29 cellular contexts compared by ENCODE assay signal in the genomic region with DNA sequence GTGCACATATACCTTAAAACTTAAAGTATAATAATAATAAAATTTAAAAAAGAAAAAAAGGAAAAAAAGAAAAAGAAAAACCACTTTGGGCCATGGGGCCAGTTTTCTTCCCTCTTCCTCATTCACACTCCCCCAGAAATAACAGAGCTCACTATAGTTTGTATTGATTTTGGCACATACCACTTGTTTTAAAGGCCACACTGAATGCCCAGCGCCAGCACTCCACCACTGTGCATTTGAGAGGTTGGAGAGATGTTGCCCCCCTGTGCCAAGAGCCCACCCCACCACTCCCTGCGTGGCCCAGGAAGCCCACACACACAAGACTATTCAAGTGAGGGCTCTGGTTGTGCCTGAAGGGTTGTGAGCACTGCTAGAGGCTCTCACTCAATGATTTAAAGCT.
"Had no signal": no experiment of that assay in that cellular context is flagged by ENCODE, and none has a peak within 500 bp of the region (broad histone marks: within the 10 kb centered on the region; RNA-seq: fewer than 3 reads in every experiment).

No MANE protein-coding gene starts in this region.

- ATAC-seq: naive thymus-derived CD4-positive, alpha-beta T cell; natural killer cell; psoas muscle; right cardiac atrium; stimulated activated effector memory CD8-positive, alpha-beta T cell treated with anti-CD3 and anti-CD28 coated beads, Interleukin-12 subunit alpha, Interleukin-12 subunit beta, amount 100 ng/mL, for 72 hours; stimulated activated naive B cell treated with anti-CD40 and anti-IgM and Interleukin-4, amounts not matched to agents 10 μg/mL and 1 μg/mL and 100 μg/mL, for 72 hours had no signal

- H3K79me2 ChIP-seq: parathyroid adenoma had no signal

- H3K9ac ChIP-seq: neural progenitor cell, parathyroid adenoma had no signal

- H3K9me3 ChIP-seq: ovary, psoas muscle, right lobe of liver, sigmoid colon, stomach, thoracic aorta, thyroid gland, upper lobe of left lung, vagina had no signal

- H3K4me1 ChIP-seq: neural progenitor cell, parathyroid adenoma, psoas muscle, right lobe of liver, sigmoid colon, stomach, thyroid gland, tibial nerve, upper lobe of left lung, vagina had no signal

- FAIRE-seq: small intestine, urothelium cell line had no signal

- H3K27me3 ChIP-seq: neural progenitor cell, ovary, right lobe of liver, sigmoid colon, stomach, thyroid gland, tibial nerve, upper lobe of left lung, vagina had no signal

- H3K36me3 ChIP-seq: neural progenitor cell, ovary, right lobe of liver, sigmoid colon, stomach, thoracic aorta, thyroid gland, tibial nerve, upper lobe of left lung, vagina had no signal

- H3K9me3 Mint-ChIP-seq: nephron, neural progenitor cell had no signal

- H3K36me3 Mint-ChIP-seq: naive thymus-derived CD4-positive, alpha-beta T cell; natural killer cell; neural progenitor cell; stimulated activated effector memory CD8-positive, alpha-beta T cell treated with anti-CD3 and anti-CD28 coated beads, Interleukin-12 subunit alpha, Interleukin-12 subunit beta, amount 100 ng/mL, for 72 hours; stimulated activated naive B cell treated with anti-CD40 and anti-IgM and Interleukin-4, amounts not matched to agents 10 μg/mL and 1 μg/mL and 100 μg/mL, for 72 hours had no signal

- H3K4me3 ChIP-seq: neural progenitor cell, ovary, psoas muscle, right lobe of liver, sigmoid colon, stomach, thoracic aorta, thyroid gland, tibial nerve, upper lobe of left lung, vagina had no signal

- H2AFZ ChIP-seq: neural progenitor cell, parathyroid adenoma had no signal

- H3K27ac ChIP-seq: neural progenitor cell, ovary, parathyroid adenoma, psoas muscle, right lobe of liver, sigmoid colon, stomach, thoracic aorta, thyroid gland, tibial nerve, upper lobe of left lung, vagina had no signal

- H3K4me2 ChIP-seq: neural progenitor cell had no signal

- H3K4me1 Mint-ChIP-seq: natural killer cell; nephron; neural progenitor cell; stimulated activated effector memory CD8-positive, alpha-beta T cell treated with anti-CD3 and anti-CD28 coated beads, Interleukin-12 subunit alpha, Interleukin-12 subunit beta, amount 100 ng/mL, for 72 hours; stimulated activated naive B cell treated with anti-CD40 and anti-IgM and Interleukin-4, amounts not matched to agents 10 μg/mL and 1 μg/mL and 100 μg/mL, for 72 hours had no signal

- H3K27ac Mint-ChIP-seq: naive thymus-derived CD4-positive, alpha-beta T cell; natural killer cell; nephron; neural progenitor cell; progenitor cell of endocrine pancreas; stimulated activated effector memory CD8-positive, alpha-beta T cell treated with anti-CD3 and anti-CD28 coated beads, Interleukin-12 subunit alpha, Interleukin-12 subunit beta, amount 100 ng/mL, for 72 hours; stimulated activated naive B cell treated with anti-CD40 and anti-IgM and Interleukin-4, amounts not matched to agents 10 μg/mL and 1 μg/mL and 100 μg/mL, for 72 hours; stimulated activated naive CD8-positive, alpha-beta T cell treated with anti-CD3 and anti-CD28 coated beads, Interleukin-15, Interleukin-2, amounts not matched to agents 100 ng/mL and 50 ng/mL, for 24 hours had no signal

- H3K4me3 Mint-ChIP-seq: naive thymus-derived CD4-positive, alpha-beta T cell; natural killer cell; nephron; neural progenitor cell; stimulated activated effector memory CD8-positive, alpha-beta T cell treated with anti-CD3 and anti-CD28 coated beads, Interleukin-12 subunit alpha, Interleukin-12 subunit beta, amount 100 ng/mL, for 72 hours; stimulated activated naive B cell treated with anti-CD40 and anti-IgM and Interleukin-4, amounts not matched to agents 10 μg/mL and 1 μg/mL and 100 μg/mL, for 72 hours; stimulated activated naive CD8-positive, alpha-beta T cell treated with anti-CD3 and anti-CD28 coated beads, Interleukin-15, Interleukin-2, amounts not matched to agents 100 ng/mL and 50 ng/mL, for 24 hours had no signal

- H3K27me3 Mint-ChIP-seq: naive thymus-derived CD4-positive, alpha-beta T cell; progenitor cell of endocrine pancreas; stimulated activated naive B cell treated with anti-CD40 and anti-IgM and Interleukin-4, amounts not matched to agents 10 μg/mL and 1 μg/mL and 100 μg/mL, for 72 hours; stimulated activated naive CD8-positive, alpha-beta T cell treated with anti-CD3 and anti-CD28 coated beads, Interleukin-15, Interleukin-2, amounts not matched to agents 100 ng/mL and 50 ng/mL, for 24 hours had no signal

- DNase-seq: naive thymus-derived CD4-positive, alpha-beta T cell; natural killer cell; occipital lobe; ovary; psoas muscle; sigmoid colon; small intestine; stimulated activated CD4-positive, alpha-beta T cell treated with anti-CD3 and anti-CD28 coated beads, Interleukin-15, amount 100 ng/mL, for 24 hours; stimulated activated CD4-positive, alpha-beta T cell treated with anti-CD3 and anti-CD28 coated beads, Interleukin-2, amount 100 ng/mL, for 24 hours; stimulated activated CD4-positive, alpha-beta T cell treated with anti-CD3 and anti-CD28 coated beads, Interleukin-2, amount 100 ng/mL, for 48 hours; stimulated activated CD4-positive, alpha-beta T cell treated with anti-CD3 and anti-CD28 coated beads, Interleukin-4, amount 100 ng/mL, for 24 hours; stimulated activated naive B cell treated with anti-CD40 and anti-IgM and Interleukin-4, amounts not matched to agents 10 μg/mL and 1 μg/mL and 100 μg/mL, for 72 hours; stimulated activated naive CD4-positive, alpha-beta T cell treated with Interleukin-2 at 50 U/mL for 16 hours; stomach; thyroid gland; trophoblast cell; upper lobe of left lung had no signal
